7 cellular contexts compared by ENCODE assay signal in genomic region chr10:46022978-46023702, GRCh38.
DNase-seq lines count a peak whose midpoint lies in the region; ATAC-seq and TF ChIP-seq lines count a peak whose summit lies in the region.

No MANE protein-coding gene starts in this region.

- H3K27ac ChIP-seq in caudate nucleus (ENCODE audit: low read depth, low read length): peak overlapping the region; percentile 77

- in situ Hi-C loops in GM13976 (cut with MboI; ENCODE audit: low sequenced_read_pairs, unreplicated experiment): no loop called here

- peak; percentile 49 for TF ChIP-seq CTCF in GM13976 (IDR thresholded peaks at IDR 0.05; ENCODE audit: borderline replicate concordance, control extremely low read depth, extremely low read depth, insufficient read depth, missing control alignments)

- DNase-seq in GM13976 (ENCODE audit: low spot score) (peak; percentile 92), NCI-H146 treated with DMSO at 0.1 percent for 48 hours (lab: John Stamatoyannopoulos, UW; ENCODE audit: unreplicated experiment) (peak; percentile 40), caudate nucleus (lab: John Stamatoyannopoulos, UW) (peak in 60 of 61 donors; percentile 10 to 91 (median 80)), islet precursor cell (peak; percentile 99)
- DNase-seq in activated CD4-positive, CD25-positive, alpha-beta regulatory T cell (lab: John Stamatoyannopoulos, UW): peak; percentile 35 to 60 (median 48)
- DNase-seq in stimulated activated CD4-positive, alpha-beta T cell treated with anti-CD3 and anti-CD28 coated beads, Interleukin-12 subunit alpha, Interleukin-12 subunit beta, amount 100 ng/mL, for 24 hours (ENCODE audit: low read depth in 2 of 2): peak; percentile 50 to 79

- ATAC-seq in HG02678 (IDR thresholded peaks at IDR 0.05; ENCODE audit: unreplicated experiment): peak; percentile 96

Comparison
In these comparisons a context has a peak if more than half of its experiments do, and no peak if none do; other contexts are left out.
1. Peak in every context shown above with its lines: DNase-seq, ATAC-seq and H3K27ac ChIP-seq.
2. DNase-seq: peak in every context shown above with its lines; median percentile 99 in islet precursor cell; 92 in GM13976; 80 in caudate nucleus; 64 in stimulated activated CD4-positive, alpha-beta T cell treated with anti-CD3 and anti-CD28 coated beads, Interleukin-12 subunit alpha, Interleukin-12 subunit beta, amount 100 ng/mL, for 24 hours; 48 in activated CD4-positive, CD25-positive, alpha-beta regulatory T cell; 40 in NCI-H146 treated with DMSO at 0.1 percent for 48 hours.